In the genomic region with DNA sequence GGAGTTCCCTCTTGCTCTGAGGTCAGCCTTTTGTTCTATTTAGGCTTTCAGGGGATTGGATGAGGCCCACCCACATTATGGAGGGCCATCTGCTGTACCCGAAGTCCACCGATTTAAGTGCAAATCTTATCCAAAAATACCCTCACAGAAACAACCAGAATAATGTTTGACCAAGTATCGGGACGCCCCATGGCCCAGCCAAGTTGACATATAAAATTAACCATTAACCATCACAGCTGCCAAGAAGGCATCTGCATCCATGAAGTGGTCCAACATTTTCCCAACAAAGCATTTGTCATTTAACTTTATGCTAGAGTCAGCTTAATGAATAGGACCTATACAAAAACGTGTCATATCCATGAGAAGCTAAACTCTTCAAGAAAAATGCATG, we compare ENCODE assay signal across 36 cellular contexts.
"Had no signal": no experiment of that assay in that cellular context is flagged by ENCODE, and none has a peak within 500 bp of the region (broad histone marks: within the 10 kb centered on the region; RNA-seq: fewer than 3 reads in every experiment).

No MANE protein-coding gene starts in this region.

- DNase-seq: activated CD4-positive, alpha-beta memory T cell treated with anti-CD3 and anti-CD28 coated beads for 36 hours; activated CD4-positive, alpha-beta T cell treated with anti-CD3 and anti-CD28 coated beads for 1 hour; activated CD4-positive, alpha-beta T cell treated with anti-CD3 and anti-CD28 coated beads for 36 hours; activated CD4-positive, alpha-beta T cell treated with anti-CD3 and anti-CD28 coated beads for 48 hours; activated CD4-positive, alpha-beta T cell treated with anti-CD3 and anti-CD28 coated beads, Interleukin-2, amount 50 U/mL, for 1 hour; activated CD4-positive, alpha-beta T cell treated with anti-CD3 and anti-CD28 coated beads, Interleukin-2, amount 50 U/mL, for 4 hours; activated CD4-positive, CD25-positive, alpha-beta regulatory T cell; activated CD8-positive, alpha-beta memory T cell treated with anti-CD3 and anti-CD28 coated beads, Interleukin-2, amount 50 U/mL, for 4 hours; activated CD8-positive, alpha-beta T cell treated with anti-CD3 and anti-CD28 coated beads for 36 hours; activated effector memory CD4-positive, alpha-beta T cell treated with anti-CD3 and anti-CD28 coated beads, Interleukin-2, amount 50 U/mL, for 16 hours; activated gamma-delta T cell treated with Interleukin-2 at 50 U/mL for 16 hours; activated naive CD4-positive, alpha-beta T cell; activated naive CD4-positive, alpha-beta T cell treated with anti-CD3 and anti-CD28 coated beads for 36 hours; activated naive CD4-positive, alpha-beta T cell treated with anti-CD3 and anti-CD28 coated beads, Interleukin-2, amount 50 U/mL, for 16 hours; activated naive CD8-positive, alpha-beta T cell treated with anti-CD3 and anti-CD28 coated beads for 36 hours; activated T-cell treated with anti-CD3 and anti-CD28 coated beads for 4 hours; activated T-cell treated with anti-CD3 and anti-CD28 coated beads, Interleukin-2, amount 50 U/mL, for 1 hour; activated T-cell treated with anti-CD3 and anti-CD28 coated beads, Interleukin-2, amount 50 U/mL, for 4 hours; activated T-cell treated with anti-CD3 and anti-CD28 coated beads, Interleukin-2, amount 50 U/mL, for 72 hours; adrenal gland; amniotic stem cell; aorta; body of pancreas; brain microvascular endothelial cell; central memory CD4-positive, alpha-beta T cell; SW 1271; T-helper 1 cell; T1000; WERI-Rb-1 had no signal

- H3K36me3 Mint-ChIP-seq: activated CD4-positive, alpha-beta memory T cell treated with anti-CD3 and anti-CD28 coated beads for 36 hours had no signal

- H3K27me3 ChIP-seq: adrenal gland, body of pancreas, brain microvascular endothelial cell, breast epithelium had no signal

- H3K4me1 ChIP-seq: body of pancreas, breast epithelium had no signal

- ATAC-seq: activated CD4-positive, alpha-beta T cell treated with anti-CD3 and anti-CD28 coated beads for 36 hours; activated CD4-positive, CD25-positive, alpha-beta regulatory T cell treated with anti-CD3 and anti-CD28 coated beads, Interleukin-2, amount 50 U/mL, for 24 hours; activated CD8-positive, alpha-beta T cell treated with anti-CD3 and anti-CD28 coated beads for 36 hours; activated naive CD4-positive, alpha-beta T cell treated with anti-CD3 and anti-CD28 coated beads, Interleukin-2, amount 50 U/mL, for 72 hours; activated T-cell treated with anti-CD3 and anti-CD28 coated beads, Interleukin-2, amount 50 U/mL, for 4 hours; activated T-cell treated with anti-CD3 and anti-CD28 coated beads, Interleukin-2, amount 50 U/mL, for 72 hours; activated T-helper 17 cell treated with anti-CD3 and anti-CD28 coated beads, Interleukin-2, amount 50 U/mL, for 72 hours; body of pancreas; WTC11 had no signal

- H3K27ac ChIP-seq: adrenal gland, body of pancreas, brain microvascular endothelial cell, breast epithelium, WERI-Rb-1 had no signal

- H3K36me3 ChIP-seq: adrenal gland, brain microvascular endothelial cell, breast epithelium, WERI-Rb-1 had no signal

- H3K4me3 Mint-ChIP-seq: activated CD4-positive, alpha-beta memory T cell treated with anti-CD3 and anti-CD28 coated beads for 36 hours; activated CD4-positive, alpha-beta T cell treated with anti-CD3 and anti-CD28 coated beads for 36 hours; activated CD8-positive, alpha-beta T cell treated with anti-CD3 and anti-CD28 coated beads for 36 hours; activated naive CD4-positive, alpha-beta T cell treated with anti-CD3 and anti-CD28 coated beads for 36 hours; activated naive CD8-positive, alpha-beta T cell treated with anti-CD3 and anti-CD28 coated beads for 36 hours; activated T-cell treated with anti-CD3 and anti-CD28 coated beads, Interleukin-2, amount 50 U/mL, for 4 hours; activated T-cell treated with anti-CD3 and anti-CD28 coated beads, Interleukin-2, amount 50 U/mL, for 72 hours; activated T-helper 1 cell treated with anti-CD3 and anti-CD28 coated beads, Interleukin-12 subunit alpha, Interleukin-12 subunit beta, Interleukin-2, Interleukin-4 antibody, amounts not matched to agents 30 ng/mL and 10 ng/mL and 1 ng/mL, durations not matched to agents 14 hours and 24 hours and 36 hours; activated T-helper 17 cell treated with anti-CD3 and anti-CD28 coated beads, Interleukin-2, amount 50 U/mL, for 72 hours; T-helper 1 cell treated with Interleukin-12 subunit alpha and Interleukin-12 subunit beta and Interleukin-4 antibody, amounts not matched to agents 30 μg/mL and 1 μg/mL, for 36 hours; WTC11 had no signal

- H3K4me3 ChIP-seq: adrenal gland, body of pancreas, breast epithelium had no signal

- H3K9me3 ChIP-seq: adrenal gland had no signal

- H3K27ac Mint-ChIP-seq: activated CD4-positive, alpha-beta memory T cell treated with anti-CD3 and anti-CD28 coated beads for 36 hours; activated CD4-positive, alpha-beta T cell treated with anti-CD3 and anti-CD28 coated beads for 36 hours; activated CD8-positive, alpha-beta T cell treated with anti-CD3 and anti-CD28 coated beads for 36 hours; activated naive CD4-positive, alpha-beta T cell treated with anti-CD3 and anti-CD28 coated beads for 36 hours; activated naive CD4-positive, alpha-beta T cell treated with anti-CD3 and anti-CD28 coated beads, Interleukin-2, amount 50 U/mL, for 72 hours; activated naive CD8-positive, alpha-beta T cell treated with anti-CD3 and anti-CD28 coated beads for 36 hours; activated T-cell treated with anti-CD3 and anti-CD28 coated beads, Interleukin-2, amount 50 U/mL, for 72 hours; activated T-helper 1 cell treated with anti-CD3 and anti-CD28 coated beads, Interleukin-12 subunit alpha, Interleukin-12 subunit beta, Interleukin-2, Interleukin-4 antibody, amounts not matched to agents 30 ng/mL and 10 ng/mL and 1 ng/mL, durations not matched to agents 14 hours and 24 hours and 36 hours; activated T-helper 17 cell treated with anti-CD3 and anti-CD28 coated beads, Interleukin-2, amount 50 U/mL, for 72 hours; T-helper 1 cell treated with Interleukin-12 subunit alpha and Interleukin-12 subunit beta and Interleukin-4 antibody, amounts not matched to agents 30 μg/mL and 1 μg/mL, for 36 hours; WTC11 had no signal
